1 cellular context compared by ENCODE assay signal in genomic region chr3:32870373-32871091, GRCh38.
A peak's percentile ranks its signal among the peaks of the same experiment; 100 is the strongest.
TF ChIP-seq lines count a peak whose summit lies in the region.

No MANE protein-coding gene starts in this region.

TF ChIP-seq in H1, 55 proteins besides CTCF, POLR2A, EP300 and RAD21:
- TF ChIP-seq TBP (IDR thresholded peaks at IDR 0.05; ENCODE audit: low read depth, low read length) (peak; percentile 39; the same call in 1 of the 2 replicates), SIN3A (conservative IDR thresholded peaks at IDR 0.05 in 1 of 2, IDR thresholded peaks at IDR 0.05 in 1 of 2; ENCODE audit: low read depth in 1 of 2, low read length in 2 of 2) (no peak), SUZ12 (IDR thresholded peaks at IDR 0.05; ENCODE audit: low read length) (no peak)
